ENCODE assay signal across 21 cellular contexts in the genomic region with DNA sequence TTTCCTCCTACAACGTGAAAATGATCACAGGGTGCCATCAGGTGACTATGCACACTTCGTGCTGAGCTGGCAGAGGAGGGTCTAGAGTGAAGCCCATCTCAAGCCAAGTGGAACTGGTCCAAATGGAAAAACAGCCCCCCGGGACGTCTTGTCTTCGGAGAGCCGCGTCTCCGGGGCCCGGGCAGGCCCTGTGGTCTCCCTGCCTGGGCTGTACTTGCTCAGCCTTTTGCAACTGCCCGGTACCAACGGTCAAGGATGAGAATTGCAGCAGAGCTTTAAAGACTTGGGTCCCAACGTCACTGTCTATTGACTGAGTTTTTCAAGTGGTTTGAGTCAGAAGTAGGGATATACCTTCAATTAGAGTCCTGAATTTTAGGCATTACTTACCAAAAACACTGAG.
DNase-seq lines count a peak whose midpoint lies in the region; ATAC-seq and TF ChIP-seq lines count a peak whose summit lies in the region.
"Had no signal": no experiment of that assay in that cellular context is flagged by ENCODE, and none has a peak within 500 bp of the region (broad histone marks: within the 10 kb centered on the region; RNA-seq: fewer than 3 reads in every experiment).

No MANE protein-coding gene starts in this region.

- H3K79me2 ChIP-seq in osteoblast (ENCODE audit: insufficient read depth, low read length): no peaks in the 10 kb centered on the region

- H3K4me2 ChIP-seq in osteoblast (ENCODE audit: insufficient read depth, low read length): no peak overlapping the region

- TF ChIP-seq CTCF in heart right ventricle (IDR thresholded peaks at IDR 0.05) (no peak), RWPE2 (IDR thresholded peaks at IDR 0.05; ENCODE audit: poor library complexity, severe bottlenecking) (no peak), osteoblast (IDR thresholded peaks at IDR 0.05; ENCODE audit: extremely low read depth, low read depth, low read length) (no peak), upper lobe of right lung (IDR thresholded peaks at IDR 0.05) (no peak)

- H3K27ac ChIP-seq in heart right ventricle (no peak overlapping the region), RWPE2 (ENCODE audit: poor library complexity, severe bottlenecking) (no peak overlapping the region), osteoblast (ENCODE audit: low read depth, low read length) (no peak overlapping the region), upper lobe of right lung (no peak overlapping the region)
- H3K27ac ChIP-seq: GM23248, RWPE1, SJSA1 had no signal

- peak; percentile 17 for DNase-seq in Right ventricle myocardium inferior (ENCODE audit: missing footprints)
- DNase-seq in heart right ventricle: no peak
- peak; percentile 44 for DNase-seq in RWPE2 (ENCODE audit: low spot score)
- DNase-seq in osteoblast (ENCODE audit: insufficient read length, low spot score, missing footprints): peak; percentile 77
- DNase-seq in upper lobe of right lung: peak; percentile 26
- no peak for DNase-seq in NCI-H2029 (lab: John Stamatoyannopoulos, UW)
- DNase-seq: AML-193; C1 segment of cervical spinal cord; GM23248; KBM-7; NCI-H1092 treated with DMSO at 0.1 percent for 48 hours; NCI-H1436 treated with DMSO at 0.1 percent for 48 hours; NCI-H1930; NCI-H2227 treated with DMSO at 0.1 percent for 48 hours; NCI-H510A treated with DMSO at 0.1 percent for 48 hours; NCI-H748 treated with DMSO at 0.1 percent for 48 hours; NK-92 treated with Interleukin-12 subunit alpha and Interleukin-12 subunit beta, amount 100 ng/mL, for 24 hours had no signal

- WGBS in heart right ventricle, 2 donors: 88 to 89% methylated on average over 12 of the region's 12 CpGs

- H3K9me3 ChIP-seq in heart right ventricle: no peaks in the 10 kb centered on the region
- no peaks in the 10 kb centered on the region for H3K9me3 ChIP-seq in RWPE2 (ENCODE audit: severe bottlenecking)
- no peaks in the 10 kb centered on the region for H3K9me3 ChIP-seq in osteoblast (ENCODE audit: low read depth, low read length)
- no peaks in the 10 kb centered on the region for H3K9me3 ChIP-seq in upper lobe of right lung
- H3K9me3 ChIP-seq: HAP-1 had no signal

- intact Hi-C loops in Right ventricle myocardium inferior (cut with DNase I) (no loop called here), heart right ventricle (cut with DNase I) (no loop called here), upper lobe of right lung (cut with DNase I) (no loop called here)

- no peaks in the 10 kb centered on the region for H3K4me1 ChIP-seq in heart right ventricle
- no peaks in the 10 kb centered on the region for H3K4me1 ChIP-seq in RWPE2 (ENCODE audit: insufficient read depth, poor library complexity, severe bottlenecking)
- H3K4me1 ChIP-seq in osteoblast (ENCODE audit: insufficient read depth, low read length): no peaks in the 10 kb centered on the region
- no peaks in the 10 kb centered on the region for H3K4me1 ChIP-seq in upper lobe of right lung
- H3K4me1 ChIP-seq: HAP-1, SJSA1 had no signal

- H3K4me3 ChIP-seq in heart right ventricle (no peak overlapping the region), RWPE2 (ENCODE audit: severe bottlenecking) (no peak overlapping the region), osteoblast (ENCODE audit: insufficient read depth, low read length) (no peak overlapping the region), upper lobe of right lung (no peak overlapping the region)
- H3K4me3 ChIP-seq: GM23248, HAP-1, SJSA1 had no signal

- H4K20me1 ChIP-seq in osteoblast (ENCODE audit: insufficient read depth, low read length): no peaks in the 10 kb centered on the region

- H3K27me3 ChIP-seq in heart right ventricle: peaks cover 0 to 7% (median 0%) of the 10 kb centered on the region in 7 donors
- no peaks in the 10 kb centered on the region for H3K27me3 ChIP-seq in RWPE2 (ENCODE audit: insufficient read depth, poor library complexity, severe bottlenecking)
- no peaks in the 10 kb centered on the region for H3K27me3 ChIP-seq in osteoblast (ENCODE audit: insufficient read depth, low read length)
- no peaks in the 10 kb centered on the region for H3K27me3 ChIP-seq in upper lobe of right lung
- H3K27me3 ChIP-seq: SJSA1 had no signal

- no peak overlapping the region for H2AFZ ChIP-seq in osteoblast (ENCODE audit: low read length)
- H2AFZ ChIP-seq: GM23248 had no signal

- H3K36me3 ChIP-seq in heart right ventricle (no peaks in the 10 kb centered on the region), RWPE2 (ENCODE audit: low read depth) (no peaks in the 10 kb centered on the region), osteoblast (ENCODE audit: insufficient read depth, low read length) (no peaks in the 10 kb centered on the region), upper lobe of right lung (no peaks in the 10 kb centered on the region)
- H3K36me3 ChIP-seq: HAP-1, SJSA1 had no signal

- ATAC-seq in Right ventricle myocardium inferior (no peak), heart right ventricle (no peak), RWPE2 (ENCODE audit: low read depth) (no peak), upper lobe of right lung (no peak), HG03108 (IDR thresholded peaks at IDR 0.05; ENCODE audit: unreplicated experiment) (no peak)

Comparison
In these comparisons a context has a peak if more than half of its experiments do, and no peak if none do; other contexts are left out.
1. DNase-seq: peak in Right ventricle myocardium inferior (single experiment), RWPE2 (single experiment), osteoblast (single experiment) and upper lobe of right lung (single experiment); none in heart right ventricle (0 of 2) and NCI-H2029 (single experiment).